In genomic region chr3:45412731-45413130, GRCh38 we compare ENCODE assay signal across 18 cellular contexts. TPM values are rescaled to one million over a fixed set of nuclear protein-coding genes. Genes with fewer than 3 reads are reported as not detected.
DNase-seq lines count a peak whose midpoint lies in the region; TF ChIP-seq lines count a peak whose summit lies in the region.
"Had no signal": no experiment of that assay in that cellular context is flagged by ENCODE, and none has a peak within 500 bp of the region (broad histone marks: within the 10 kb centered on the region; RNA-seq: fewer than 3 reads in every experiment).

No MANE protein-coding gene starts in this region.

- H3K27ac ChIP-seq in 22Rv1 (peak overlapping the region; percentile 79), VCaP (peak overlapping the region; percentile 25; the same call in 1 of the 2 replicates)

- TF ChIP-seq POLR2A in lower leg skin (IDR thresholded peaks at IDR 0.05): no peak

- no peak overlapping the region for H3K4me3 ChIP-seq in lower leg skin (ENCODE audit: low read depth, poor library complexity, severe bottlenecking)

- in situ Hi-C loops in Caki2 (cut with HindIII; ENCODE audit: low pct_unique_long_range_greater_than_20kb, low sequenced_read_pairs): no loop called here

- H3K36me3 Mint-ChIP-seq in nephron (ENCODE audit: low read depth): peaks cover 46% of the 10 kb centered on the region

- H3K4me1 Mint-ChIP-seq in nephron: no peaks in the 10 kb centered on the region

- H3K9me3 Mint-ChIP-seq in nephron: no peaks in the 10 kb centered on the region
- H3K9me3 Mint-ChIP-seq: CD4-positive, alpha-beta memory T cell had no signal

- TF ChIP-seq CTCF in 22Rv1 (IDR thresholded peaks at IDR 0.05): no peak
- no peak for TF ChIP-seq CTCF in VCaP (conservative IDR thresholded peaks at IDR 0.05)
- TF ChIP-seq CTCF in nephron (IDR thresholded peaks at IDR 0.05; ENCODE audit: unreplicated experiment in 3 of 3): no peak
- TF ChIP-seq CTCF in lower leg skin (IDR thresholded peaks at IDR 0.05): no peak

- whole genome bisulfite sequencing in lower leg skin, 2 donors: 87 to 95% methylated on average over 3 to 4 of the region's 4 CpGs

- DNase-seq in Caki2 (ENCODE audit: low read depth) (peak; percentile 20), COR-L47 (lab: John Stamatoyannopoulos, UW) (no peak), NCI-H526 treated with DMSO at 0.1 percent for 48 hours (lab: John Stamatoyannopoulos, UW) (no peak), lower leg skin (ENCODE audit: low spot score in 2 of 2) (no peak)
- DNase-seq: ACHN; CD4-positive, alpha-beta memory T cell; H7; IMR-90; Karpas-422; MM.1S; NCI-H1092 treated with DMSO at 0.1 percent for 48 hours; NCI-H2081 treated with DMSO at 0.1 percent for 48 hours; NCI-H226; NK-92 treated with Interleukin-12 subunit alpha and Interleukin-12 subunit beta, amount 100 ng/mL, for 24 hours; SHP77 treated with DMSO at 0.1 percent for 48 hours had no signal

- H3K27ac Mint-ChIP-seq in nephron: peak overlapping the region in 2 of 3 experiments; percentile 6 to 81
- H3K27ac Mint-ChIP-seq: CD4-positive, alpha-beta memory T cell had no signal

- H3K27me3 Mint-ChIP-seq in nephron (ENCODE audit: low read depth): no peaks in the 10 kb centered on the region
- H3K27me3 Mint-ChIP-seq: CD4-positive, alpha-beta memory T cell had no signal

- intact Hi-C loops in lower leg skin (cut with DNase I; ENCODE audit: low total_unique reads): no loop called here

- H3K4me3 Mint-ChIP-seq in nephron: no peak overlapping the region
- H3K4me3 Mint-ChIP-seq: CD4-positive, alpha-beta memory T cell had no signal

RNA-seq across cellular contexts. Expression of gene LARS2, which starts 24.4 kb away (rescaled TPM):
- total RNA-seq in Caki2 (2014; rRNA removed; shearing (Covaris generic); ENCODE audit: low replicate concordance): 4.7 and 8.9 TPM in 2 replicates
- total RNA-seq in lower leg skin: 10 to 100 TPM; 11.7 to 17.1 (median 15.5) TPM
